17 cellular contexts compared by ENCODE assay signal in genomic region chr13:75825599-75825998, GRCh38.
DNase-seq lines count a peak whose midpoint lies in the region; ATAC-seq, FAIRE-seq and TF ChIP-seq lines count a peak whose summit lies in the region.
"Had no signal": no experiment of that assay in that cellular context is flagged by ENCODE, and none has a peak within 500 bp of the region (broad histone marks: within the 10 kb centered on the region; RNA-seq: fewer than 3 reads in every experiment).

No MANE protein-coding gene starts in this region.

- H2AFZ ChIP-seq in GM23338: no peak overlapping the region
- no peak overlapping the region for H2AFZ ChIP-seq in Karpas-422 (ENCODE audit: low read length)

- H3K27ac Mint-ChIP-seq in GM23338: no peak overlapping the region
- H3K27ac Mint-ChIP-seq in stimulated activated effector memory CD8-positive, alpha-beta T cell treated with anti-CD3 and anti-CD28 coated beads, Interleukin-12 subunit alpha, Interleukin-12 subunit beta, amount 100 ng/mL, for 72 hours: no peak overlapping the region
- H3K27ac Mint-ChIP-seq: CD4-positive, alpha-beta T cell had no signal

- H3K4me1 Mint-ChIP-seq in GM23338: peaks cover 30% of the 10 kb centered on the region
- H3K4me1 Mint-ChIP-seq in stimulated activated effector memory CD8-positive, alpha-beta T cell treated with anti-CD3 and anti-CD28 coated beads, Interleukin-12 subunit alpha, Interleukin-12 subunit beta, amount 100 ng/mL, for 72 hours: no peaks in the 10 kb centered on the region

- no peak for TF ChIP-seq CTCF in GM23338 (conservative IDR thresholded peaks at IDR 0.05; ENCODE audit: low read depth in 2 of 2)

- H3K9ac ChIP-seq in iPS-20b (ENCODE audit: low read depth, low read length): no peak overlapping the region
- H3K9ac ChIP-seq in Karpas-422 (ENCODE audit: low read length): no peak overlapping the region

- H3K36me3 ChIP-seq in GM23338 (ENCODE audit: insufficient read depth) (no peaks in the 10 kb centered on the region), iPS-20b (ENCODE audit: insufficient read depth, low read depth, low read length) (no peaks in the 10 kb centered on the region), Karpas-422 (ENCODE audit: insufficient read depth, low read length) (no peaks in the 10 kb centered on the region)

- H4K20me1 ChIP-seq in GM23338 (replicated peaks; ENCODE audit: insufficient read depth): no peaks in the 10 kb centered on the region
- H4K20me1 ChIP-seq in Karpas-422 (ENCODE audit: insufficient read depth, low read depth, low read length): no peaks in the 10 kb centered on the region

- H3K4me3 Mint-ChIP-seq in GM23338: no peak overlapping the region
- H3K4me3 Mint-ChIP-seq in stimulated activated effector memory CD8-positive, alpha-beta T cell treated with anti-CD3 and anti-CD28 coated beads, Interleukin-12 subunit alpha, Interleukin-12 subunit beta, amount 100 ng/mL, for 72 hours: no peak overlapping the region
- H3K4me3 Mint-ChIP-seq: CD4-positive, alpha-beta T cell had no signal

- H3K27me3 ChIP-seq in GM23338 (ENCODE audit: insufficient read depth) (no peaks in the 10 kb centered on the region), iPS-20b (ENCODE audit: insufficient read depth, low read length) (no peaks in the 10 kb centered on the region), Karpas-422 (ENCODE audit: low read length) (no peaks in the 10 kb centered on the region)

- no peak for TF ChIP-seq POLR2A in GM12892 (IDR thresholded peaks at IDR 0.05; ENCODE audit: low read depth, low read length)

- H3K4me3 ChIP-seq in GM23338 (no peak overlapping the region), iPS-20b (ENCODE audit: low read length) (peak overlapping the region; percentile 1; the same call in 1 of the 2 replicates), Karpas-422 (ENCODE audit: low read length) (no peak overlapping the region)

- ATAC-seq in GM18520 (IDR thresholded peaks at IDR 0.05; ENCODE audit: unreplicated experiment) (peak; percentile 65), GM23338 (peak; percentile 31; the same call in 2 of the 3 replicates), HG03095 (IDR thresholded peaks at IDR 0.05; ENCODE audit: unreplicated experiment) (peak; percentile 62)
- ATAC-seq in stimulated activated effector memory CD8-positive, alpha-beta T cell treated with anti-CD3 and anti-CD28 coated beads, Interleukin-12 subunit alpha, Interleukin-12 subunit beta, amount 100 ng/mL, for 72 hours: no peak
- ATAC-seq: PC-3 had no signal

- H3K9me3 ChIP-seq in iPS-20b (ENCODE audit: insufficient read depth, low read depth, low read length): no peaks in the 10 kb centered on the region
- H3K9me3 ChIP-seq in Karpas-422 (ENCODE audit: low read length): no peaks in the 10 kb centered on the region

- H3K79me2 ChIP-seq in GM23338 (replicated peaks; ENCODE audit: insufficient read depth): no peaks in the 10 kb centered on the region
- H3K79me2 ChIP-seq in Karpas-422 (ENCODE audit: low read length): no peaks in the 10 kb centered on the region

- no peak for FAIRE-seq in GM12892 (lab: Jason Lieb, UNC)
- FAIRE-seq: G401.6 had no signal

- no peaks in the 10 kb centered on the region for H3F3A ChIP-seq in GM23338 (replicated peaks; ENCODE audit: low read depth)

- no peaks in the 10 kb centered on the region for H3K9me3 Mint-ChIP-seq in GM23338
- no peaks in the 10 kb centered on the region for H3K9me3 Mint-ChIP-seq in stimulated activated effector memory CD8-positive, alpha-beta T cell treated with anti-CD3 and anti-CD28 coated beads, Interleukin-12 subunit alpha, Interleukin-12 subunit beta, amount 100 ng/mL, for 72 hours
- H3K9me3 Mint-ChIP-seq: CD4-positive, alpha-beta T cell had no signal

- H3K4me2 ChIP-seq in GM23338 (peak overlapping the region; percentile 58), Karpas-422 (ENCODE audit: low read depth, low read length, poor library complexity, severe bottlenecking) (no peak overlapping the region)

- H3K36me3 Mint-ChIP-seq in GM23338 (ENCODE audit: low read depth): peaks cover 18% of the 10 kb centered on the region; the same call in 2 of the 3 replicates
- H3K36me3 Mint-ChIP-seq in stimulated activated effector memory CD8-positive, alpha-beta T cell treated with anti-CD3 and anti-CD28 coated beads, Interleukin-12 subunit alpha, Interleukin-12 subunit beta, amount 100 ng/mL, for 72 hours: no peaks in the 10 kb centered on the region

- no peak for DNase-seq in GM23338 (ENCODE audit: low spot score)
- no peak for DNase-seq in GM12892 (ENCODE audit: insufficient read length)
- no peak for DNase-seq in Karpas-422
- DNase-seq in stimulated activated effector memory CD8-positive, alpha-beta T cell treated with anti-CD3 and anti-CD28 coated beads, Interleukin-12 subunit alpha, Interleukin-12 subunit beta, amount 100 ng/mL, for 72 hours (ENCODE audit: low spot score in 2 of 2): no peak
- DNase-seq: ACHN; CD4-positive, alpha-beta T cell; DMS79 treated with DMSO at 0.1 percent for 48 hours; HCEC 1CT; IMR-90; MV-4-11; NCI-H226; NK-92 treated with Interleukin-12 subunit alpha and Interleukin-12 subunit beta, amount 100 ng/mL, for 24 hours; PC-3 had no signal

- no peaks in the 10 kb centered on the region for H3K27me3 Mint-ChIP-seq in GM23338 (ENCODE audit: insufficient read depth, low read depth, poor library complexity)
- H3K27me3 Mint-ChIP-seq: CD4-positive, alpha-beta T cell had no signal

- H3K9me2 ChIP-seq in GM23338 (ENCODE audit: insufficient read depth) (no peaks in the 10 kb centered on the region), Karpas-422 (replicated peaks; ENCODE audit: insufficient read depth, low read length) (no peaks in the 10 kb centered on the region)

- H3K4me1 ChIP-seq in GM23338 (ENCODE audit: insufficient read depth) (peaks cover 15% of the 10 kb centered on the region; the same call in 1 of the 2 replicates), iPS-20b (ENCODE audit: insufficient read depth, low read length) (peaks cover 4% of the 10 kb centered on the region; the same call in 1 of the 2 replicates), Karpas-422 (ENCODE audit: low read length) (no peaks in the 10 kb centered on the region)

- H3K27ac ChIP-seq in GM23338 (ENCODE audit: low read depth): no peak overlapping the region
- no peak overlapping the region for H3K27ac ChIP-seq in iPS-20b (ENCODE audit: low read length)
- H3K27ac ChIP-seq in Karpas-422 (ENCODE audit: low read length): no peak overlapping the region

TF ChIP-seq in GM23338, 12 proteins besides CTCF, POLR2A, EP300 and RAD21 (continues in another document):
- TF ChIP-seq ZNF114 (CRISPR knock-in tag; IDR thresholded peaks at IDR 0.05) (no peak), EZH2 (IDR thresholded peaks at IDR 0.05; ENCODE audit: low read depth, unreplicated experiment) (no peak), POLR2AphosphoS5 (IDR thresholded peaks at IDR 0.05; ENCODE audit: low read depth) (no peak), STAT1 (IDR thresholded peaks at IDR 0.05; ENCODE audit: unreplicated experiment) (no peak)
- TF ChIP-seq, protein P1, sequence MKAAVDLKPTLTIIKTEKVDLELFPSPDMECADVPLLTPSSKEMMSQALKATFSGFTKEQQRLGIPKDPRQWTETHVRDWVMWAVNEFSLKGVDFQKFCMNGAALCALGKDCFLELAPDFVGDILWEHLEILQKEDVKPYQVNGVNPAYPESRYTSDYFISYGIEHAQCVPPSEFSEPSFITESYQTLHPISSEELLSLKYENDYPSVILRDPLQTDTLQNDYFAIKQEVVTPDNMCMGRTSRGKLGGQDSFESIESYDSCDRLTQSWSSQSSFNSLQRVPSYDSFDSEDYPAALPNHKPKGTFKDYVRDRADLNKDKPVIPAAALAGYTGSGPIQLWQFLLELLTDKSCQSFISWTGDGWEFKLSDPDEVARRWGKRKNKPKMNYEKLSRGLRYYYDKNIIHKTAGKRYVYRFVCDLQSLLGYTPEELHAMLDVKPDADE (IDR thresholded peaks at IDR 0.05): no peak
- TF ChIP-seq, protein P2, sequence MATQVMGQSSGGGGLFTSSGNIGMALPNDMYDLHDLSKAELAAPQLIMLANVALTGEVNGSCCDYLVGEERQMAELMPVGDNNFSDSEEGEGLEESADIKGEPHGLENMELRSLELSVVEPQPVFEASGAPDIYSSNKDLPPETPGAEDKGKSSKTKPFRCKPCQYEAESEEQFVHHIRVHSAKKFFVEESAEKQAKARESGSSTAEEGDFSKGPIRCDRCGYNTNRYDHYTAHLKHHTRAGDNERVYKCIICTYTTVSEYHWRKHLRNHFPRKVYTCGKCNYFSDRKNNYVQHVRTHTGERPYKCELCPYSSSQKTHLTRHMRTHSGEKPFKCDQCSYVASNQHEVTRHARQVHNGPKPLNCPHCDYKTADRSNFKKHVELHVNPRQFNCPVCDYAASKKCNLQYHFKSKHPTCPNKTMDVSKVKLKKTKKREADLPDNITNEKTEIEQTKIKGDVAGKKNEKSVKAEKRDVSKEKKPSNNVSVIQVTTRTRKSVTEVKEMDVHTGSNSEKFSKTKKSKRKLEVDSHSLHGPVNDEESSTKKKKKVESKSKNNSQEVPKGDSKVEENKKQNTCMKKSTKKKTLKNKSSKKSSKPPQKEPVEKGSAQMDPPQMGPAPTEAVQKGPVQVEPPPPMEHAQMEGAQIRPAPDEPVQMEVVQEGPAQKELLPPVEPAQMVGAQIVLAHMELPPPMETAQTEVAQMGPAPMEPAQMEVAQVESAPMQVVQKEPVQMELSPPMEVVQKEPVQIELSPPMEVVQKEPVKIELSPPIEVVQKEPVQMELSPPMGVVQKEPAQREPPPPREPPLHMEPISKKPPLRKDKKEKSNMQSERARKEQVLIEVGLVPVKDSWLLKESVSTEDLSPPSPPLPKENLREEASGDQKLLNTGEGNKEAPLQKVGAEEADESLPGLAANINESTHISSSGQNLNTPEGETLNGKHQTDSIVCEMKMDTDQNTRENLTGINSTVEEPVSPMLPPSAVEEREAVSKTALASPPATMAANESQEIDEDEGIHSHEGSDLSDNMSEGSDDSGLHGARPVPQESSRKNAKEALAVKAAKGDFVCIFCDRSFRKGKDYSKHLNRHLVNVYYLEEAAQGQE (IDR thresholded peaks at IDR 0.05; ENCODE audit: unreplicated experiment): no peak
